In genomic region chr4:145935253-145936141, GRCh38 we compare ENCODE assay signal across 1 cellular context.
TF ChIP-seq lines count a peak whose summit lies in the region.

No MANE protein-coding gene starts in this region.

TF ChIP-seq in liver, 16 proteins besides CTCF, POLR2A, EP300 and RAD21 (continued from another document):
- TF ChIP-seq MAX (IDR thresholded peaks at IDR 0.05), result no peak
